ENCODE assay signal across 2 cellular contexts in genomic region chr16:71412270-71413160, GRCh38.
TF ChIP-seq lines count a peak whose summit lies in the region.

No MANE protein-coding gene starts in this region.

TF ChIP-seq in GM12891, 5 proteins besides CTCF, POLR2A, EP300 and RAD21:
- TF ChIP-seq SPI1 (IDR thresholded peaks at IDR 0.05; ENCODE audit: low read depth, low read length) (no peak), TAF1 (IDR thresholded peaks at IDR 0.05; ENCODE audit: low read depth, low read length) (no peak), POLR2AphosphoS5 (IDR thresholded peaks at IDR 0.05; ENCODE audit: low read depth, low read length) (no peak), PAX5 (IDR thresholded peaks at IDR 0.05; ENCODE audit: insufficient read depth, low read length, severe bottlenecking) (no peak), POU2F2 (IDR thresholded peaks at IDR 0.05; ENCODE audit: low read depth, low read length) (no peak)

TF ChIP-seq in IMR-90, 13 proteins besides CTCF, POLR2A, EP300 and RAD21:
- TF ChIP-seq, protein P1, sequence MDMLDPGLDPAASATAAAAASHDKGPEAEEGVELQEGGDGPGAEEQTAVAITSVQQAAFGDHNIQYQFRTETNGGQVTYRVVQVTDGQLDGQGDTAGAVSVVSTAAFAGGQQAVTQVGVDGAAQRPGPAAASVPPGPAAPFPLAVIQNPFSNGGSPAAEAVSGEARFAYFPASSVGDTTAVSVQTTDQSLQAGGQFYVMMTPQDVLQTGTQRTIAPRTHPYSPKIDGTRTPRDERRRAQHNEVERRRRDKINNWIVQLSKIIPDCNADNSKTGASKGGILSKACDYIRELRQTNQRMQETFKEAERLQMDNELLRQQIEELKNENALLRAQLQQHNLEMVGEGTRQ (IDR thresholded peaks at IDR 0.05; ENCODE audit: low read depth, low read length), result no peak
- no peak for TF ChIP-seq MXI1 (IDR thresholded peaks at IDR 0.05; ENCODE audit: borderline replicate concordance, low read depth, low read length)
- peak; percentile 94 for TF ChIP-seq SMC3 (IDR thresholded peaks at IDR 0.05; ENCODE audit: low read depth, low read length)
